Comparison of ENCODE assay signal across 23 cellular contexts in genomic region chr10:101329341-101330032, GRCh38.
"Had no signal": no experiment of that assay in that cellular context is flagged by ENCODE, and none has a peak within 500 bp of the region (broad histone marks: within the 10 kb centered on the region; RNA-seq: fewer than 3 reads in every experiment).

No MANE protein-coding gene starts in this region.

- H3K27ac ChIP-seq: hepatocyte, left ventricle myocardium inferior, lower lobe of right lung, parathyroid adenoma, sigmoid colon, suprapubic skin, thyroid gland had no signal

- ATAC-seq: left cardiac atrium; lower lobe of right lung; natural killer cell treated with Interleukin-12 subunit alpha and Interleukin-12 subunit beta and Interleukin-15 and Interleukin-18, amount 100 ng/mL, for 72 hours; stimulated activated naive CD8-positive, alpha-beta T cell treated with anti-CD3 and anti-CD28 coated beads, Interleukin-15, Interleukin-2, amounts not matched to agents 100 U/mL and 50 U/mL, for 24 hours had no signal

- H3K9ac ChIP-seq: parathyroid adenoma had no signal

- H3K4me2 ChIP-seq: hepatocyte had no signal

- H3K4me3 Mint-ChIP-seq: memory B cell; mesothelial cell of epicardium; natural killer cell treated with Interleukin-12 subunit alpha and Interleukin-12 subunit beta and Interleukin-15 and Interleukin-18, amount 100 ng/mL, for 72 hours; type B pancreatic cell had no signal

- H3K27ac Mint-ChIP-seq: memory B cell; mesothelial cell of epicardium; natural killer cell treated with Interleukin-12 subunit alpha and Interleukin-12 subunit beta and Interleukin-15 and Interleukin-18, amount 100 ng/mL, for 72 hours; type B pancreatic cell had no signal

- H3K4me3 ChIP-seq: hepatocyte, left ventricle myocardium inferior, lower lobe of right lung, sigmoid colon, suprapubic skin, thyroid gland had no signal

- H3K27me3 ChIP-seq: dorsolateral prefrontal cortex, sigmoid colon, thyroid gland had no signal

- H2AFZ ChIP-seq: hepatocyte, parathyroid adenoma had no signal

- H3K9me3 Mint-ChIP-seq: natural killer cell treated with Interleukin-12 subunit alpha and Interleukin-12 subunit beta and Interleukin-15 and Interleukin-18, amount 100 ng/mL, for 72 hours had no signal

- H3K36me3 ChIP-seq: left ventricle myocardium inferior, lower lobe of right lung, sigmoid colon, suprapubic skin, thyroid gland had no signal

- DNase-seq: cortex of kidney; dorsolateral prefrontal cortex; effector CD8-positive, alpha-beta T cell; foreskin melanocyte; head of caudate nucleus; kidney; left cardiac atrium; left ventricle myocardium inferior; lower lobe of right lung; sigmoid colon; small intestine; stimulated activated CD4-positive, alpha-beta T cell treated with anti-CD3 and anti-CD28 coated beads, Interleukin-12 subunit alpha, Interleukin-12 subunit beta, amount 100 ng/mL, for 4 hours; stimulated activated CD4-positive, alpha-beta T cell treated with anti-CD3 and anti-CD28 coated beads, Interleukin-2, amount 100 ng/mL, for 48 hours; stimulated activated naive CD8-positive, alpha-beta T cell treated with anti-CD3 and anti-CD28 coated beads, Interleukin-15, Interleukin-2, amounts not matched to agents 100 U/mL and 50 U/mL, for 24 hours; thyroid gland had no signal

- H3K79me2 ChIP-seq: hepatocyte, parathyroid adenoma had no signal

- H3K4me1 ChIP-seq: left ventricle myocardium inferior, lower lobe of right lung, parathyroid adenoma, sigmoid colon, suprapubic skin, thyroid gland had no signal

- FAIRE-seq: kidney, small intestine, urothelium cell line had no signal

- H3K36me3 Mint-ChIP-seq: natural killer cell treated with Interleukin-12 subunit alpha and Interleukin-12 subunit beta and Interleukin-15 and Interleukin-18, amount 100 ng/mL, for 72 hours; type B pancreatic cell had no signal

- H3K9me3 ChIP-seq: left ventricle myocardium inferior, lower lobe of right lung, sigmoid colon, suprapubic skin, thyroid gland had no signal
